ENCODE assay signal across 21 cellular contexts in genomic region chr4:8131826-8132225, GRCh38. TPM values are rescaled to one million over a fixed set of nuclear protein-coding genes. Genes with fewer than 3 reads are reported as not detected.
"Had no signal": no experiment of that assay in that cellular context is flagged by ENCODE, and none has a peak within 500 bp of the region (broad histone marks: within the 10 kb centered on the region; RNA-seq: fewer than 3 reads in every experiment).

No MANE protein-coding gene starts in this region.

- DNase-seq: IMR-90; Karpas-422; KG1; MM.1S; NCI-H1092 treated with DMSO at 0.1 percent for 48 hours; NCI-H1436 treated with DMSO at 0.1 percent for 48 hours; NCI-H1694; NCI-H187 treated with DMSO at 0.1 percent for 48 hours; NCI-H2029 treated with DMSO at 0.1 percent for 48 hours; NCI-H2171 treated with DMSO at 0.1 percent for 48 hours; NCI-H345; NCI-H446 treated with DMSO at 0.1 percent for 48 hours; NCI-H510A treated with DMSO at 0.1 percent for 48 hours; NCI-H526; NCI-H82; NK-92 treated with Interleukin-12 subunit alpha and Interleukin-12 subunit beta, amount 100 ng/mL, for 24 hours; PC-3; SHP77 treated with DMSO at 0.1 percent for 48 hours; SJCRH30 had no signal

- H3K4me3 ChIP-seq: SJCRH30 had no signal

- H3K36me3 ChIP-seq: SJCRH30 had no signal

- H3K27ac ChIP-seq: RWPE1, SJCRH30 had no signal

- H3K9me3 ChIP-seq: SJCRH30 had no signal

RNA-seq across cellular contexts. Expression of gene ABLIM2, which starts 26.8 kb away (rescaled TPM):
- total RNA-seq: M059J had no signal
